8 cellular contexts compared by ENCODE assay signal in the genomic region with DNA sequence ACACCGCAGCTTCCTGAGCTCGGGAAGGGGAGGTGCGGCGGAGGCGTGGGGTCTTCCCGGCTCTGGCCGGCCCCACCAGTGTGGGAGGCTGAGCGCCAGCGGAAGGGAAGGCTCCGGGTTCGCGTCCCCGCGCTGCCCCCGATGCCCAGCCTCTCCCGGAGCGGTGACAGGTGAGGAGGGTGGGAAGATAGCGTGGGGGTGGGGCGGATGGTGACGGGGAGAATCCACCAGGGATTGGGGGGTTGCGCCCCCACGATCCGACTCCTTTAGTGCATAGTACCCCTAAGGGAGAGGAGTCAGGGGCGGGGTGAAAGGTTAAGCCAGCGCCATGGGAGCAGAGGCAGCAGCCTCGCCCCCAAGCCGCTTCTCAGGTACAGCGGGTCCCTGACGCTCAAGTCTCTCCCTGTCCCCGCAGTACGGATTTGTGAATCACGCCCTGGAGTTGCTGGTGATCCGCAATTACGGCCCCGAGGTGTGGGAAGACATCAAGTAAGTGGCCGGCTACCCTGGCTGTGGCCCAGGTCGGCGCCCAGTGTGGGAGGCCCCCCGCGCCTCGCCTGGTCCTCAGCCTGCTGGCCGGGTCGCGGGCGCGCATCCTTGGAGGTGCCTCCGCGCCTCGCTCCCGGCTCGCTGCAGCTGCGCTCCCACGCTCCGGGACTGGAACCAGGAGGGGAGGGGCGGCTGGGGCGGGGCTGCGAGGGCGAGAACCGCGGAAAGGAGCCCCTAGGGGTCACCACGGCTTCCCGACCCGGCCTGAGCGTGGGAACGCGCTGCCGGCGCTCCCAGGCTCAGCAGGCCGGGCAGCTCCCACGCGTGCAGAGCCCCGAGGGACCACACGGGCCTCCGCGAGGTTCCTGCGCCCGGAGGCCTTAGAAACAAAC. TPM values are rescaled to one million over a fixed set of nuclear protein-coding genes. Genes with fewer than 3 reads are reported as not detected.
DNase-seq lines count a peak whose midpoint lies in the region; ATAC-seq and TF ChIP-seq lines count a peak whose summit lies in the region.

No MANE protein-coding gene starts in this region.

- no peaks in the 10 kb centered on the region for H3K9me3 ChIP-seq in BLaER1 treated with 17β-estradiol and CSF1 and Interleukin-3, amounts not matched to agents 10 nM and 100 nM (replicated peaks in 1 of 11)

- no peak overlapping the region for H3K27ac Mint-ChIP-seq in activated T-helper 1 cell treated with anti-CD3 and anti-CD28 coated beads, Interleukin-12 subunit alpha, Interleukin-12 subunit beta, Interleukin-2, Interleukin-4 antibody, amounts not matched to agents 30 ng/mL and 10 ng/mL and 1 ng/mL, durations not matched to agents 14 hours and 24 hours and 36 hours

- peak overlapping the region; percentile 60 to 78 (median 69) for H3K4me3 ChIP-seq in BLaER1 treated with 17β-estradiol and CSF1 and Interleukin-3, amounts not matched to agents 10 nM and 100 nM

- peaks cover 16 to 29% (median 26%) of the 10 kb centered on the region in 11 experiments for H3K27me3 ChIP-seq in BLaER1 treated with 17β-estradiol and CSF1 and Interleukin-3, amounts not matched to agents 10 nM and 100 nM

- no peak for DNase-seq in activated T-helper 1 cell treated with anti-CD3 and anti-CD28 coated beads, Interleukin-12 subunit alpha, Interleukin-12 subunit beta, Interleukin-2, Interleukin-4 antibody, amounts not matched to agents 30 ng/mL and 10 ng/mL and 1 ng/mL, durations not matched to agents 14 hours and 24 hours and 36 hours (ENCODE audit: low spot score)
- peak; percentile 88 for DNase-seq in Right ventricle myocardium inferior (ENCODE audit: missing footprints)
- peak; percentile 22 for DNase-seq in omental fat pad (ENCODE audit: low spot score)
- no peak for DNase-seq in NCI-H146 treated with DMSO at 0.1 percent for 48 hours (lab: John Stamatoyannopoulos, UW; ENCODE audit: unreplicated experiment)

- peaks cover 4% of the 10 kb centered on the region for H3K36me3 Mint-ChIP-seq in activated T-helper 1 cell treated with anti-CD3 and anti-CD28 coated beads, Interleukin-12 subunit alpha, Interleukin-12 subunit beta, Interleukin-2, Interleukin-4 antibody, amounts not matched to agents 30 ng/mL and 10 ng/mL and 1 ng/mL, durations not matched to agents 14 hours and 24 hours and 36 hours (ENCODE audit: low read depth)

- H3K4me1 ChIP-seq in BLaER1 treated with 17β-estradiol and CSF1 and Interleukin-3, amounts not matched to agents 10 nM and 100 nM: peaks cover 0 to 17% (median 8%) of the 10 kb centered on the region in 10 experiments; a peak in 10 of 20 replicates

- H4K20me1 ChIP-seq in BLaER1 treated with 17β-estradiol and CSF1 and Interleukin-3, amounts not matched to agents 10 nM and 100 nM: no peaks in the 10 kb centered on the region

- peak overlapping the region; percentile 59 to 77 (median 69) for H3K9ac ChIP-seq in BLaER1 treated with 17β-estradiol and CSF1 and Interleukin-3, amounts not matched to agents 10 nM and 100 nM

- peak overlapping the region in 8 of 11 experiments; percentile 3 to 52 (median 36); a peak in 8 of 22 replicates for H3K27ac ChIP-seq in BLaER1 treated with 17β-estradiol and CSF1 and Interleukin-3, amounts not matched to agents 10 nM and 100 nM

- no peak for TF ChIP-seq CTCF in omental fat pad (IDR thresholded peaks at IDR 0.05)

- peaks cover 16% of the 10 kb centered on the region for H3K27me3 Mint-ChIP-seq in activated T-helper 1 cell treated with anti-CD3 and anti-CD28 coated beads, Interleukin-12 subunit alpha, Interleukin-12 subunit beta, Interleukin-2, Interleukin-4 antibody, amounts not matched to agents 30 ng/mL and 10 ng/mL and 1 ng/mL, durations not matched to agents 14 hours and 24 hours and 36 hours (ENCODE audit: insufficient read depth)

- intact Hi-C loops in activated T-helper 1 cell treated with anti-CD3 and anti-CD28 coated beads, Interleukin-12 subunit alpha, Interleukin-12 subunit beta, Interleukin-2, Interleukin-4 antibody, amounts not matched to agents 30 ng/mL and 10 ng/mL and 1 ng/mL, durations not matched to agents 14 hours and 24 hours and 36 hours (cut with micrococcal nuclease): loop anchor here (2.0 kb wide), 1 partner anchor 383 kb away; the partner anchor contains the start of gene MAP9
- intact Hi-C loops in Right ventricle myocardium inferior (cut with DNase I): loop anchor here (1.0 to 10.0 kb wide), 3 partner anchors 93 to 317 kb away; partner anchors contain the start of gene GUCY1A1

- peak overlapping the region; percentile 95 to 100 (median 99) for H3K4me2 ChIP-seq in BLaER1 treated with 17β-estradiol and CSF1 and Interleukin-3, amounts not matched to agents 10 nM and 100 nM

- H3K4me1 Mint-ChIP-seq in activated T-helper 1 cell treated with anti-CD3 and anti-CD28 coated beads, Interleukin-12 subunit alpha, Interleukin-12 subunit beta, Interleukin-2, Interleukin-4 antibody, amounts not matched to agents 30 ng/mL and 10 ng/mL and 1 ng/mL, durations not matched to agents 14 hours and 24 hours and 36 hours (ENCODE audit: low read depth): peaks cover 5% of the 10 kb centered on the region

- peak; percentile 26 for ATAC-seq in GM19324 (IDR thresholded peaks at IDR 0.05; ENCODE audit: low FRiP score, unreplicated experiment)
- ATAC-seq in HG03571 (IDR thresholded peaks at IDR 0.05; ENCODE audit: unreplicated experiment): peak; percentile 31
- peak; percentile 82 for ATAC-seq in Right ventricle myocardium inferior
- ATAC-seq in omental fat pad (ENCODE audit: low FRiP score): peak; percentile 57
- ATAC-seq in HG03520 (IDR thresholded peaks at IDR 0.05; ENCODE audit: unreplicated experiment): no peak

- no peaks in the 10 kb centered on the region for H3K36me3 ChIP-seq in BLaER1 treated with 17β-estradiol and CSF1 and Interleukin-3, amounts not matched to agents 10 nM and 100 nM

- no peaks in the 10 kb centered on the region for H3K9me3 Mint-ChIP-seq in activated T-helper 1 cell treated with anti-CD3 and anti-CD28 coated beads, Interleukin-12 subunit alpha, Interleukin-12 subunit beta, Interleukin-2, Interleukin-4 antibody, amounts not matched to agents 30 ng/mL and 10 ng/mL and 1 ng/mL, durations not matched to agents 14 hours and 24 hours and 36 hours

- H3K4me3 Mint-ChIP-seq in activated T-helper 1 cell treated with anti-CD3 and anti-CD28 coated beads, Interleukin-12 subunit alpha, Interleukin-12 subunit beta, Interleukin-2, Interleukin-4 antibody, amounts not matched to agents 30 ng/mL and 10 ng/mL and 1 ng/mL, durations not matched to agents 14 hours and 24 hours and 36 hours: peak overlapping the region; percentile 22

RNA-seq across cellular contexts. Expression of gene GUCY1B1, which starts 0.8 kb away (rescaled TPM):
- 0.26 and 0.29 TPM in 2 replicates for total RNA-seq in activated T-helper 1 cell treated with anti-CD3 and anti-CD28 coated beads, Interleukin-12 subunit alpha, Interleukin-12 subunit beta, Interleukin-2, Interleukin-4 antibody, amounts not matched to agents 30 ng/mL and 10 ng/mL and 1 ng/mL, durations not matched to agents 14 hours and 24 hours and 36 hours
- 32.6 TPM for total RNA-seq in Right ventricle myocardium inferior
- total RNA-seq in omental fat pad: 10 to 100 TPM in 1 of 4 donors, 1 to 10 TPM in 3; 5.8 to 35.5 (median 8.3) TPM

Comparison
In these comparisons a context has a peak if more than half of its experiments do, and no peak if none do; other contexts are left out.
1. DNase-seq: peak in Right ventricle myocardium inferior (single experiment) and omental fat pad (single experiment); none in activated T-helper 1 cell treated with anti-CD3 and anti-CD28 coated beads, Interleukin-12 subunit alpha, Interleukin-12 subunit beta, Interleukin-2, Interleukin-4 antibody, amounts not matched to agents 30 ng/mL and 10 ng/mL and 1 ng/mL, durations not matched to agents 14 hours and 24 hours and 36 hours (single experiment) and NCI-H146 treated with DMSO at 0.1 percent for 48 hours (single experiment).